ENCODE assay signal across 1 cellular context in genomic region chr10:99374972-99375371, GRCh38.
TF ChIP-seq lines count a peak whose summit lies in the region.

No MANE protein-coding gene starts in this region.

TF ChIP-seq in HEK293, 187 proteins besides CTCF, POLR2A, EP300 and RAD21 (continued from another document):
- TF ChIP-seq PRDM2 (tag by site-specific recombination; IDR thresholded peaks at IDR 0.05; ENCODE audit: borderline replicate concordance) (no peak), ZNF501 (tag by site-specific recombination; IDR thresholded peaks at IDR 0.05) (no peak), REST (tag by site-specific recombination; IDR thresholded peaks at IDR 0.05) (no peak), AEBP2 (tag by site-specific recombination; IDR thresholded peaks at IDR 0.05; ENCODE audit: borderline replicate concordance) (no peak), ZNF398 (tag by site-specific recombination; IDR thresholded peaks at IDR 0.05) (no peak), ZBTB17 (tag by site-specific recombination; IDR thresholded peaks at IDR 0.05) (no peak), YY2 (tag by site-specific recombination; IDR thresholded peaks at IDR 0.05) (0 out of 2 replicates have a peak, but pooled peaks have one; percentile 29), ZNF518A (tag by site-specific recombination; conservative IDR thresholded peaks at IDR 0.05; ENCODE audit: low read depth) (no peak), ZNF423 (tag by site-specific recombination; IDR thresholded peaks at IDR 0.05) (no peak)
